In the genomic region with DNA sequence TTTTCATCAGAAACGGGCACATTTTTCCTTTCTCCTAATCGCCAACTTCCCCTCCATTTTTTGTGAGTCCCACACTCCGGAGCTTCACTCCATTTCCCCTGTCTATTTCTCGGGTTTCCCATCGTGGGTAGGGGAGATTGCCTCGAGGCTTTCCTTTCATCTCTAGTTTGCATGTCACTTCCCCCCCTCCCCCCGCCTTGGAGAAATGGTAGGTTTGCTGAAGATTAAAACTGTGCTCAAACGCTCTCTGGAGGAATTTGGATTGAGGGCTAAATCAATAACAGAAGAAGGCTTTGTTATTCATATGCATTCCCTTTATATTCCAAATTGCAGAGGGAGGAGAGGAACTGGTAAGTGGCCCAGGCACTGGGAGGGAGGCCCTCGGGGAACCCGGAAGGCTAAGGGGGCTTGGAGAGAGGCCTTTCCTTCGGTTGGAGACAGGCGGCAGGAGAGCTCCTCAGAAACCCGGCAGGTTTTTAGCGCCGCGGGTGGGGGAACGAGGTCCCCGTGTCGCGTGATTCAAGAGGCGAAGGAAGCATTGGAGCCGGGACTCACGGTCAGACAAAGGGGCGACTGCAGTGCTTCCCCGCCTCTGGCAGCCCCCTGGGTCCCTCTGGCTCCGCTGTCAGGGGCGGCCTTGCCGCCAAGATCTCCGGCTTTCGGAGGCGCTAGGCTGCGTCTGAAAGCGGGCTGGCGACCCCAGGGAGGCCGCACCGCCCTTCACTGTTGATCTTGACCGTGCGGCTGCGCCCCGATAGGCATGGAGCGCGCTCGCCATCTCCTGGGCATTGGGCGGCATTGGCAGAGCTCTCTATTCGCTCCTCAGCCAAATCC, we compare ENCODE assay signal across 1 cellular context.
A peak's percentile ranks its signal among the peaks of the same experiment; 100 is the strongest.
TF ChIP-seq lines count a peak whose summit lies in the region.

No MANE protein-coding gene starts in this region.

TF ChIP-seq in HepG2, 621 proteins besides CTCF, POLR2A, EP300 and RAD21 (continued from another document and continues in another):
- no peak for TF ChIP-seq TCF7L2 (IDR thresholded peaks at IDR 0.05; ENCODE audit: low read depth, low read length)
- TF ChIP-seq RBFOX2 (IDR thresholded peaks at IDR 0.05; ENCODE audit: low read depth, low read length) = no peak
- TF ChIP-seq TOE1 (CRISPR knock-in tag; IDR thresholded peaks at IDR 0.05) = no peak
- TF ChIP-seq TBL1XR1 (IDR thresholded peaks at IDR 0.05; ENCODE audit: borderline replicate concordance, low read length, partially characterized antibody) = no peak
- no peak for TF ChIP-seq TAF1 (CRISPR knock-in tag; IDR thresholded peaks at IDR 0.05)
- no peak for TF ChIP-seq HHEX (CRISPR knock-in tag; IDR thresholded peaks at IDR 0.05)
- TF ChIP-seq ZNF430 (CRISPR knock-in tag; IDR thresholded peaks at IDR 0.05) = peak; percentile 62; the same call in 1 of the 2 replicates
- no peak for TF ChIP-seq PITX1 (CRISPR knock-in tag; IDR thresholded peaks at IDR 0.05)
- TF ChIP-seq POLR2AphosphoS5 (IDR thresholded peaks at IDR 0.05; ENCODE audit: low read depth, low read length) = no peak
- no peak for TF ChIP-seq ATM (IDR thresholded peaks at IDR 0.05; ENCODE audit: borderline replicate concordance)
- no peak for TF ChIP-seq ZNF552 (CRISPR knock-in tag; IDR thresholded peaks at IDR 0.05; ENCODE audit: borderline replicate concordance)
- TF ChIP-seq REL (CRISPR knock-in tag; conservative IDR thresholded peaks at IDR 0.05) = no peak
- TF ChIP-seq MLLT10 (CRISPR knock-in tag; IDR thresholded peaks at IDR 0.05) = no peak
- TF ChIP-seq ZNF337 (CRISPR knock-in tag; IDR thresholded peaks at IDR 0.05; ENCODE audit: borderline replicate concordance, low read depth) = no peak
- no peak for TF ChIP-seq MAZ (IDR thresholded peaks at IDR 0.05; ENCODE audit: borderline replicate concordance, low read depth, low read length)
- peak; percentile 82 for TF ChIP-seq MAZ (CRISPR knock-in tag; IDR thresholded peaks at IDR 0.05; ENCODE audit: low read depth)
- TF ChIP-seq ISL2 (CRISPR knock-in tag; IDR thresholded peaks at IDR 0.05) = peak; percentile 40; the same call in 1 of the 2 replicates
- TF ChIP-seq NFYC (CRISPR knock-in tag; IDR thresholded peaks at IDR 0.05) = no peak
- peak; percentile 90 for TF ChIP-seq XRCC5 (optimal IDR thresholded peaks at IDR 0.05; ENCODE audit: low read length)
- TF ChIP-seq, protein P1, sequence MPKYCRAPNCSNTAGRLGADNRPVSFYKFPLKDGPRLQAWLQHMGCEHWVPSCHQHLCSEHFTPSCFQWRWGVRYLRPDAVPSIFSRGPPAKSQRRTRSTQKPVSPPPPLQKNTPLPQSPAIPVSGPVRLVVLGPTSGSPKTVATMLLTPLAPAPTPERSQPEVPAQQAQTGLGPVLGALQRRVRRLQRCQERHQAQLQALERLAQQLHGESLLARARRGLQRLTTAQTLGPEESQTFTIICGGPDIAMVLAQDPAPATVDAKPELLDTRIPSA (CRISPR knock-in tag; IDR thresholded peaks at IDR 0.05; ENCODE audit: borderline replicate concordance) = no peak; the same call in 1 of the 2 replicates
- TF ChIP-seq MIER3 (CRISPR knock-in tag; IDR thresholded peaks at IDR 0.05; ENCODE audit: borderline replicate concordance) = peak; percentile 24; the same call in 1 of the 2 replicates
- TF ChIP-seq HNRNPUL1 (IDR thresholded peaks at IDR 0.05; ENCODE audit: low read depth, low read length) = no peak
- TF ChIP-seq ZNF772 (CRISPR knock-in tag; IDR thresholded peaks at IDR 0.05) = peak; percentile 86
- TF ChIP-seq, protein P2, sequence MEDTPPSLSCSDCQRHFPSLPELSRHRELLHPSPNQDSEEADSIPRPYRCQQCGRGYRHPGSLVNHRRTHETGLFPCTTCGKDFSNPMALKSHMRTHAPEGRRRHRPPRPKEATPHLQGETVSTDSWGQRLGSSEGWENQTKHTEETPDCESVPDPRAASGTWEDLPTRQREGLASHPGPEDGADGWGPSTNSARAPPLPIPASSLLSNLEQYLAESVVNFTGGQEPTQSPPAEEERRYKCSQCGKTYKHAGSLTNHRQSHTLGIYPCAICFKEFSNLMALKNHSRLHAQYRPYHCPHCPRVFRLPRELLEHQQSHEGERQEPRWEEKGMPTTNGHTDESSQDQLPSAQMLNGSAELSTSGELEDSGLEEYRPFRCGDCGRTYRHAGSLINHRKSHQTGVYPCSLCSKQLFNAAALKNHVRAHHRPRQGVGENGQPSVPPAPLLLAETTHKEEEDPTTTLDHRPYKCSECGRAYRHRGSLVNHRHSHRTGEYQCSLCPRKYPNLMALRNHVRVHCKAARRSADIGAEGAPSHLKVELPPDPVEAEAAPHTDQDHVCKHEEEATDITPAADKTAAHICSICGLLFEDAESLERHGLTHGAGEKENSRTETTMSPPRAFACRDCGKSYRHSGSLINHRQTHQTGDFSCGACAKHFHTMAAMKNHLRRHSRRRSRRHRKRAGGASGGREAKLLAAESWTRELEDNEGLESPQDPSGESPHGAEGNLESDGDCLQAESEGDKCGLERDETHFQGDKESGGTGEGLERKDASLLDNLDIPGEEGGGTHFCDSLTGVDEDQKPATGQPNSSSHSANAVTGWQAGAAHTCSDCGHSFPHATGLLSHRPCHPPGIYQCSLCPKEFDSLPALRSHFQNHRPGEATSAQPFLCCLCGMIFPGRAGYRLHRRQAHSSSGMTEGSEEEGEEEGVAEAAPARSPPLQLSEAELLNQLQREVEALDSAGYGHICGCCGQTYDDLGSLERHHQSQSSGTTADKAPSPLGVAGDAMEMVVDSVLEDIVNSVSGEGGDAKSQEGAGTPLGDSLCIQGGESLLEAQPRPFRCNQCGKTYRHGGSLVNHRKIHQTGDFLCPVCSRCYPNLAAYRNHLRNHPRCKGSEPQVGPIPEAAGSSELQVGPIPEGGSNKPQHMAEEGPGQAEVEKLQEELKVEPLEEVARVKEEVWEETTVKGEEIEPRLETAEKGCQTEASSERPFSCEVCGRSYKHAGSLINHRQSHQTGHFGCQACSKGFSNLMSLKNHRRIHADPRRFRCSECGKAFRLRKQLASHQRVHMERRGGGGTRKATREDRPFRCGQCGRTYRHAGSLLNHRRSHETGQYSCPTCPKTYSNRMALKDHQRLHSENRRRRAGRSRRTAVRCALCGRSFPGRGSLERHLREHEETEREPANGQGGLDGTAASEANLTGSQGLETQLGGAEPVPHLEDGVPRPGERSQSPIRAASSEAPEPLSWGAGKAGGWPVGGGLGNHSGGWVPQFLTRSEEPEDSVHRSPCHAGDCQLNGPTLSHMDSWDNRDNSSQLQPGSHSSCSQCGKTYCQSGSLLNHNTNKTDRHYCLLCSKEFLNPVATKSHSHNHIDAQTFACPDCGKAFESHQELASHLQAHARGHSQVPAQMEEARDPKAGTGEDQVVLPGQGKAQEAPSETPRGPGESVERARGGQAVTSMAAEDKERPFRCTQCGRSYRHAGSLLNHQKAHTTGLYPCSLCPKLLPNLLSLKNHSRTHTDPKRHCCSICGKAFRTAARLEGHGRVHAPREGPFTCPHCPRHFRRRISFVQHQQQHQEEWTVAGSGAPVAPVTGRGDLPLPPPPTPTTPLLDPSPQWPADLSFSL (CRISPR knock-in tag; IDR thresholded peaks at IDR 0.05) = no peak
- TF ChIP-seq ZNF556 (CRISPR knock-in tag; IDR thresholded peaks at IDR 0.05; ENCODE audit: borderline replicate concordance) = no peak
- peak; percentile 41; the same call in 1 of the 2 replicates for TF ChIP-seq SPEN (CRISPR knock-in tag; IDR thresholded peaks at IDR 0.05; ENCODE audit: low read depth)
- TF ChIP-seq KAT7 (CRISPR knock-in tag; IDR thresholded peaks at IDR 0.05; ENCODE audit: borderline replicate concordance) = no peak
- TF ChIP-seq, protein P3, sequence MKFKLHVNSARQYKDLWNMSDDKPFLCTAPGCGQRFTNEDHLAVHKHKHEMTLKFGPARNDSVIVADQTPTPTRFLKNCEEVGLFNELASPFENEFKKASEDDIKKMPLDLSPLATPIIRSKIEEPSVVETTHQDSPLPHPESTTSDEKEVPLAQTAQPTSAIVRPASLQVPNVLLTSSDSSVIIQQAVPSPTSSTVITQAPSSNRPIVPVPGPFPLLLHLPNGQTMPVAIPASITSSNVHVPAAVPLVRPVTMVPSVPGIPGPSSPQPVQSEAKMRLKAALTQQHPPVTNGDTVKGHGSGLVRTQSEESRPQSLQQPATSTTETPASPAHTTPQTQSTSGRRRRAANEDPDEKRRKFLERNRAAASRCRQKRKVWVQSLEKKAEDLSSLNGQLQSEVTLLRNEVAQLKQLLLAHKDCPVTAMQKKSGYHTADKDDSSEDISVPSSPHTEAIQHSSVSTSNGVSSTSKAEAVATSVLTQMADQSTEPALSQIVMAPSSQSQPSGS (CRISPR knock-in tag; IDR thresholded peaks at IDR 0.05) = no peak
- peak; percentile 67; the same call in 1 of the 2 replicates for TF ChIP-seq ZNF614 (CRISPR knock-in tag; IDR thresholded peaks at IDR 0.05; ENCODE audit: borderline replicate concordance)
- TF ChIP-seq, protein P4, sequence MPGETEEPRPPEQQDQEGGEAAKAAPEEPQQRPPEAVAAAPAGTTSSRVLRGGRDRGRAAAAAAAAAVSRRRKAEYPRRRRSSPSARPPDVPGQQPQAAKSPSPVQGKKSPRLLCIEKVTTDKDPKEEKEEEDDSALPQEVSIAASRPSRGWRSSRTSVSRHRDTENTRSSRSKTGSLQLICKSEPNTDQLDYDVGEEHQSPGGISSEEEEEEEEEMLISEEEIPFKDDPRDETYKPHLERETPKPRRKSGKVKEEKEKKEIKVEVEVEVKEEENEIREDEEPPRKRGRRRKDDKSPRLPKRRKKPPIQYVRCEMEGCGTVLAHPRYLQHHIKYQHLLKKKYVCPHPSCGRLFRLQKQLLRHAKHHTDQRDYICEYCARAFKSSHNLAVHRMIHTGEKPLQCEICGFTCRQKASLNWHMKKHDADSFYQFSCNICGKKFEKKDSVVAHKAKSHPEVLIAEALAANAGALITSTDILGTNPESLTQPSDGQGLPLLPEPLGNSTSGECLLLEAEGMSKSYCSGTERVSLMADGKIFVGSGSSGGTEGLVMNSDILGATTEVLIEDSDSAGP (CRISPR knock-in tag; IDR thresholded peaks at IDR 0.05; ENCODE audit: borderline replicate concordance) = peak; percentile 74
- no peak for TF ChIP-seq CHCHD3 (CRISPR knock-in tag; IDR thresholded peaks at IDR 0.05)
- TF ChIP-seq, protein P5, sequence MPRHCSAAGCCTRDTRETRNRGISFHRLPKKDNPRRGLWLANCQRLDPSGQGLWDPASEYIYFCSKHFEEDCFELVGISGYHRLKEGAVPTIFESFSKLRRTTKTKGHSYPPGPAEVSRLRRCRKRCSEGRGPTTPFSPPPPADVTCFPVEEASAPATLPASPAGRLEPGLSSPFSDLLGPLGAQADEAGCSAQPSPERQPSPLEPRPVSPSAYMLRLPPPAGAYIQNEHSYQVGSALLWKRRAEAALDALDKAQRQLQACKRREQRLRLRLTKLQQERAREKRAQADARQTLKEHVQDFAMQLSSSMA (CRISPR knock-in tag; IDR thresholded peaks at IDR 0.05) = no peak
- TF ChIP-seq HDAC2 (CRISPR knock-in tag; IDR thresholded peaks at IDR 0.05) = no peak
- no peak for TF ChIP-seq ZSCAN25 (CRISPR knock-in tag; IDR thresholded peaks at IDR 0.05)
- TF ChIP-seq, protein P6, sequence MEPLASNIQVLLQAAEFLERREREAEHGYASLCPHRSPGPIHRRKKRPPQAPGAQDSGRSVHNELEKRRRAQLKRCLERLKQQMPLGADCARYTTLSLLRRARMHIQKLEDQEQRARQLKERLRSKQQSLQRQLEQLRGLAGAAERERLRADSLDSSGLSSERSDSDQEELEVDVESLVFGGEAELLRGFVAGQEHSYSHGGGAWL (CRISPR knock-in tag; IDR thresholded peaks at IDR 0.05) = peak; percentile 91; the same call in 1 of the 2 replicates
- TF ChIP-seq, protein P7, sequence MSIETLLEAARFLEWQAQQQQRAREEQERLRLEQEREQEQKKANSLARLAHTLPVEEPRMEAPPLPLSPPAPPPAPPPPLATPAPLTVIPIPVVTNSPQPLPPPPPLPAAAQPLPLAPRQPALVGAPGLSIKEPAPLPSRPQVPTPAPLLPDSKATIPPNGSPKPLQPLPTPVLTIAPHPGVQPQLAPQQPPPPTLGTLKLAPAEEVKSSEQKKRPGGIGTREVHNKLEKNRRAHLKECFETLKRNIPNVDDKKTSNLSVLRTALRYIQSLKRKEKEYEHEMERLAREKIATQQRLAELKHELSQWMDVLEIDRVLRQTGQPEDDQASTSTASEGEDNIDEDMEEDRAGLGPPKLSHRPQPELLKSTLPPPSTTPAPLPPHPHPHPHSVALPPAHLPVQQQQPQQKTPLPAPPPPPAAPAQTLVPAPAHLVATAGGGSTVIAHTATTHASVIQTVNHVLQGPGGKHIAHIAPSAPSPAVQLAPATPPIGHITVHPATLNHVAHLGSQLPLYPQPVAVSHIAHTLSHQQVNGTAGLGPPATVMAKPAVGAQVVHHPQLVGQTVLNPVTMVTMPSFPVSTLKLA (IDR thresholded peaks at IDR 0.05) = no peak
- TF ChIP-seq, protein P8, sequence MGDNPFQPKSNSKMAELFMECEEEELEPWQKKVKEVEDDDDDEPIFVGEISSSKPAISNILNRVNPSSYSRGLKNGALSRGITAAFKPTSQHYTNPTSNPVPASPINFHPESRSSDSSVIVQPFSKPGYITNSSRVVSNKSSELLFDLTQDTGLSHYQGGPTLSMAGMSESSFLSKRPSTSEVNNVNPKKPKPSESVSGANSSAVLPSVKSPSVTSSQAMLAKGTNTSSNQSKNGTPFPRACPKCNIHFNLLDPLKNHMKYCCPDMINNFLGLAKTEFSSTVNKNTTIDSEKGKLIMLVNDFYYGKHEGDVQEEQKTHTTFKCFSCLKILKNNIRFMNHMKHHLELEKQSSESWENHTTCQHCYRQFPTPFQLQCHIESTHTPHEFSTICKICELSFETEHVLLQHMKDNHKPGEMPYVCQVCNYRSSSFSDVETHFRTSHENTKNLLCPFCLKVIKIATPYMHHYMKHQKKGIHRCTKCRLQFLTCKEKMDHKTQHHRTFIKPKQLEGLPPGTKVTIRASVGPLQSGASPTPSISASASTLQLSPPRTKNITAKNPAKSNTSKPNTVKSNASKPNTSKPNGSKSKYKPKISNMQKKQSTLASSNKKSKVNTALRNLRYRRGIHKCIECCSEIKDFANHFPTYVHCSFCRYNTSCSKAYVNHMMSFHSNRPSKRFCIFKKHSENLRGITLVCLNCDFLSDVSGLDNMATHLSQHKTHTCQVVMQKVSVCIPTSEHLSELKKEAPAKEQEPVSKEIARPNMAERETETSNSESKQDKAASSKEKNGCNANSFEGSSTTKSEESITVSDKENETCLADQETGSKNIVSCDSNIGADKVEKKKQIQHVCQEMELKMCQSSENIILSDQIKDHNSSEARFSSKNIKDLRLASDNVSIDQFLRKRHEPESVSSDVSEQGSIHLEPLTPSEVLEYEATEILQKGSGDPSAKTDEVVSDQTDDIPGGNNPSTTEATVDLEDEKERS (CRISPR knock-in tag; IDR thresholded peaks at IDR 0.05) = no peak
- no peak for TF ChIP-seq RFX1 (IDR thresholded peaks at IDR 0.05)
- TF ChIP-seq, protein P9, sequence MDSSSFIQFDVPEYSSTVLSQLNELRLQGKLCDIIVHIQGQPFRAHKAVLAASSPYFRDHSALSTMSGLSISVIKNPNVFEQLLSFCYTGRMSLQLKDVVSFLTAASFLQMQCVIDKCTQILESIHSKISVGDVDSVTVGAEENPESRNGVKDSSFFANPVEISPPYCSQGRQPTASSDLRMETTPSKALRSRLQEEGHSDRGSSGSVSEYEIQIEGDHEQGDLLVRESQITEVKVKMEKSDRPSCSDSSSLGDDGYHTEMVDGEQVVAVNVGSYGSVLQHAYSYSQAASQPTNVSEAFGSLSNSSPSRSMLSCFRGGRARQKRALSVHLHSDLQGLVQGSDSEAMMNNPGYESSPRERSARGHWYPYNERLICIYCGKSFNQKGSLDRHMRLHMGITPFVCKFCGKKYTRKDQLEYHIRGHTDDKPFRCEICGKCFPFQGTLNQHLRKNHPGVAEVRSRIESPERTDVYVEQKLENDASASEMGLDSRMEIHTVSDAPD (CRISPR knock-in tag; IDR thresholded peaks at IDR 0.05) = no peak
- no peak for TF ChIP-seq POLR2G (IDR thresholded peaks at IDR 0.05; ENCODE audit: low read depth, low read length)
